In genomic region chr1:110424699-110425098, GRCh38 we compare ENCODE assay signal across 25 cellular contexts. TPM values are rescaled to one million over a fixed set of nuclear protein-coding genes. Genes with fewer than 3 reads are reported as not detected.
"Had no signal": no experiment of that assay in that cellular context is flagged by ENCODE, and none has a peak within 500 bp of the region (broad histone marks: within the 10 kb centered on the region; RNA-seq: fewer than 3 reads in every experiment).

No MANE protein-coding gene starts in this region.

- H3K36me3 Mint-ChIP-seq: activated naive CD8-positive, alpha-beta T cell treated with anti-CD3 and anti-CD28 coated beads, Interleukin-2, amount 10 ng/mL, durations not matched to agents 7 days and 5 days had no signal

- H3K4me1 ChIP-seq: sigmoid colon, thyroid gland, uterus had no signal

- DNase-seq: activated CD4-positive, alpha-beta T cell treated with anti-CD3 and anti-CD28 coated beads for 36 hours; activated CD8-positive, alpha-beta memory T cell treated with anti-CD3 and anti-CD28 coated beads, Interleukin-2, amount 50 U/mL, for 4 hours; activated CD8-positive, alpha-beta T cell treated with anti-CD3 and anti-CD28 coated beads for 36 hours; activated naive CD8-positive, alpha-beta T cell treated with anti-CD3 and anti-CD28 coated beads, Interleukin-2, amount 10 ng/mL, durations not matched to agents 7 days and 5 days; activated T-cell treated with anti-CD3 and anti-CD28 coated beads, Interleukin-2, amount 50 U/mL, for 72 hours; kidney glomerular epithelial cell; midbrain; naive B cell; stimulated activated CD4-positive, alpha-beta T cell treated with anti-CD3 and anti-CD28 coated beads, Interleukin-4, amount 100 ng/mL, for 1 hour; stimulated activated CD8-positive, alpha-beta memory T cell treated with anti-CD3 and anti-CD28 coated beads, Interleukin-4, amount 100 ng/mL, for 48 hours; stimulated activated naive CD8-positive, alpha-beta T cell treated with anti-CD3 and anti-CD28 coated beads, Interleukin-15, amount 100 ng/mL, for 72 hours; T-helper 9 cell; thyroid gland; uterus had no signal

- H3K27ac Mint-ChIP-seq: activated CD4-positive, alpha-beta T cell treated with anti-CD3 and anti-CD28 coated beads for 36 hours; activated CD8-positive, alpha-beta T cell treated with anti-CD3 and anti-CD28 coated beads for 36 hours; activated naive CD8-positive, alpha-beta T cell treated with anti-CD3 and anti-CD28 coated beads, Interleukin-2, amount 10 ng/mL, durations not matched to agents 7 days and 5 days; activated T-cell treated with anti-CD3 and anti-CD28 coated beads, Interleukin-2, amount 50 U/mL, for 72 hours; progenitor cell of endocrine pancreas had no signal

- H3K4me3 Mint-ChIP-seq: activated CD4-positive, alpha-beta T cell treated with anti-CD3 and anti-CD28 coated beads for 36 hours; activated CD8-positive, alpha-beta T cell treated with anti-CD3 and anti-CD28 coated beads for 36 hours; activated naive CD8-positive, alpha-beta T cell treated with anti-CD3 and anti-CD28 coated beads, Interleukin-2, amount 10 ng/mL, durations not matched to agents 7 days and 5 days; activated T-cell treated with anti-CD3 and anti-CD28 coated beads, Interleukin-2, amount 50 U/mL, for 72 hours; central memory CD8-positive, alpha-beta T cell; naive B cell; stimulated activated naive CD8-positive, alpha-beta T cell treated with anti-CD3 and anti-CD28 coated beads, Interleukin-15, amount 100 ng/mL, for 72 hours had no signal

- H3K4me1 Mint-ChIP-seq: activated CD4-positive, alpha-beta T cell treated with anti-CD3 and anti-CD28 coated beads for 36 hours; central memory CD8-positive, alpha-beta T cell; naive B cell had no signal

- H3K36me3 ChIP-seq: neutrophil, sigmoid colon, thyroid gland, uterus had no signal

- H3K4me3 ChIP-seq: lung, sigmoid colon, thyroid gland, uterus had no signal

- ATAC-seq: activated CD4-positive, alpha-beta T cell treated with anti-CD3 and anti-CD28 coated beads for 36 hours; activated CD8-positive, alpha-beta T cell treated with anti-CD3 and anti-CD28 coated beads for 36 hours; activated T-cell treated with anti-CD3 and anti-CD28 coated beads, Interleukin-2, amount 50 U/mL, for 72 hours; esophagus mucosa; stimulated activated naive CD8-positive, alpha-beta T cell treated with anti-CD3 and anti-CD28 coated beads, Interleukin-15, amount 100 ng/mL, for 72 hours had no signal

- H3K9me3 ChIP-seq: neutrophil, sigmoid colon, thyroid gland, uterus had no signal

- H3K27ac ChIP-seq: neutrophil, sigmoid colon, thyroid gland, uterus, VCaP had no signal

- H3K27me3 ChIP-seq: neutrophil, sigmoid colon, thyroid gland, uterus had no signal

- H3K9me3 Mint-ChIP-seq: activated CD8-positive, alpha-beta T cell treated with anti-CD3 and anti-CD28 coated beads for 36 hours; activated naive CD8-positive, alpha-beta T cell treated with anti-CD3 and anti-CD28 coated beads, Interleukin-2, amount 10 ng/mL, durations not matched to agents 7 days and 5 days; activated T-cell treated with anti-CD3 and anti-CD28 coated beads, Interleukin-2, amount 50 U/mL, for 72 hours; central memory CD8-positive, alpha-beta T cell; stimulated activated naive CD8-positive, alpha-beta T cell treated with anti-CD3 and anti-CD28 coated beads, Interleukin-15, amount 100 ng/mL, for 72 hours had no signal

RNA-seq across cellular contexts. Expression of gene PROK1, which starts 26.2 kb away (rescaled TPM):
- total RNA-seq: activated CD4-positive, alpha-beta T cell treated with anti-CD3 and anti-CD28 coated beads for 36 hours; activated CD8-positive, alpha-beta T cell treated with anti-CD3 and anti-CD28 coated beads for 36 hours; activated naive CD8-positive, alpha-beta T cell treated with anti-CD3 and anti-CD28 coated beads, Interleukin-2, amount 10 ng/mL, durations not matched to agents 7 days and 5 days; astrocyte; dermis microvascular lymphatic vessel endothelial cell; frontal cortex; lung; progenitor cell of endocrine pancreas; SK-MEL-5 had no signal
